In genomic region chr2:156466739-156467405, GRCh38 we compare ENCODE assay signal across 9 cellular contexts. TPM values are rescaled to one million over a fixed set of nuclear protein-coding genes. Genes with fewer than 3 reads are reported as not detected.
DNase-seq lines count a peak whose midpoint lies in the region; FAIRE-seq and TF ChIP-seq lines count a peak whose summit lies in the region.
"Had no signal": no experiment of that assay in that cellular context is flagged by ENCODE, and none has a peak within 500 bp of the region (broad histone marks: within the 10 kb centered on the region; RNA-seq: fewer than 3 reads in every experiment).

No MANE protein-coding gene starts in this region.

- peak overlapping the region; percentile 61 for H3K4me2 ChIP-seq in endothelial cell of umbilical vein (ENCODE audit: insufficient read depth, low read length)

- H3K4me3 ChIP-seq in MG63 = peak overlapping the region; percentile 18
- peak overlapping the region in 1 of 3 experiments; percentile 16 for H3K4me3 ChIP-seq in endothelial cell of umbilical vein (replicated peaks in 1 of 3; ENCODE audit: insufficient read depth in 1 of 3, low read depth in 1 of 3, low read length in 3 of 3)
- peak overlapping the region; percentile 9 to 29 for H3K4me3 ChIP-seq in muscle layer of duodenum (ENCODE audit: low read depth in 1 of 2, low read length in 2 of 2)

- H3K9ac ChIP-seq in endothelial cell of umbilical vein (replicated peaks; ENCODE audit: extremely low read depth, insufficient read depth, low read length) = peak overlapping the region; percentile 1

- DNase-seq in AG08395 (ENCODE audit: low spot score) (peak; percentile 54), MG63 (peak; percentile 64), endothelial cell of umbilical vein (ENCODE audit: low read depth, low spot score) (peak; percentile 60), germinal center (ENCODE audit: low spot score) (no peak), NCI-H82 (lab: John Stamatoyannopoulos, UW) (no peak), iPS-NIHi7 (ENCODE audit: extremely low spot score) (no peak), foreskin melanocyte (no peak)
- DNase-seq: DND-41 had no signal

- H3K4me1 ChIP-seq in endothelial cell of umbilical vein (ENCODE audit: control insufficient read depth, extremely low read depth, insufficient read depth, low read length) = peaks cover 27% of the 10 kb centered on the region
- peaks cover 15 to 18% of the 10 kb centered on the region in 2 donors for H3K4me1 ChIP-seq in muscle layer of duodenum (ENCODE audit: control insufficient read depth in 1 of 2, insufficient read depth in 2 of 2, low read length in 2 of 2)

- TF ChIP-seq CTCF in endothelial cell of umbilical vein (IDR thresholded peaks at IDR 0.05; ENCODE audit: extremely low read depth in 1 of 2, insufficient read depth in 1 of 2, low read depth in 1 of 2, low read length in 2 of 2) = no peak

- BruUV-seq in endothelial cell of umbilical vein (replicated peaks; lab: Mats Ljungman, UMichigan) = no TSS peak

- H2AFZ ChIP-seq in endothelial cell of umbilical vein (ENCODE audit: low read depth, low read length) = peak overlapping the region; percentile 26

- H3K9me3 ChIP-seq in MG63 (no peaks in the 10 kb centered on the region), endothelial cell of umbilical vein (replicated peaks; ENCODE audit: control insufficient read depth, insufficient read depth, low read length) (no peaks in the 10 kb centered on the region), muscle layer of duodenum (ENCODE audit: control insufficient read depth in 1 of 2, low read length in 2 of 2) (no peaks in the 10 kb centered on the region)

- dilution Hi-C loops in endothelial cell of umbilical vein (cut with MboI; ENCODE audit: extremely low pct_ligation_motif_present, low sequenced_read_pairs) = no loop called here

- CTCF ChIA-PET in endothelial cell of umbilical vein (lab: Charles Lee) = interaction anchor here (0.7 to 1.3 kb wide), 3 partner anchors 9 to 66 kb away, joined by 3 to 4 read pairs (median 3); no protein-coding TSS in a partner anchor

- H3K79me2 ChIP-seq in endothelial cell of umbilical vein (ENCODE audit: control insufficient read depth, insufficient read depth, low read length) = peaks cover 4% of the 10 kb centered on the region

- H3K27me3 ChIP-seq in MG63 = no peaks in the 10 kb centered on the region
- no peaks in the 10 kb centered on the region for H3K27me3 ChIP-seq in endothelial cell of umbilical vein (ENCODE audit: control insufficient read depth in 2 of 2, insufficient read depth in 2 of 2, low read length in 2 of 2)
- H3K27me3 ChIP-seq in muscle layer of duodenum (ENCODE audit: low read depth, low read length) = no peaks in the 10 kb centered on the region

- H4K20me1 ChIP-seq in endothelial cell of umbilical vein (replicated peaks; ENCODE audit: control insufficient read depth, extremely low read depth, insufficient read depth, low read length) = no peaks in the 10 kb centered on the region

- POLR2A ChIA-PET in endothelial cell of umbilical vein (lab: Charles Lee) = interaction anchor here (1.0 kb wide), 1 partner anchor 124 kb away, joined by 3 read pairs; no protein-coding TSS in a partner anchor

- H3K9me1 ChIP-seq in endothelial cell of umbilical vein (replicated peaks; ENCODE audit: control insufficient read depth, extremely low read depth, insufficient read depth, low read length) = no peaks in the 10 kb centered on the region

- H3K36me3 ChIP-seq in MG63 = no peaks in the 10 kb centered on the region
- no peaks in the 10 kb centered on the region for H3K36me3 ChIP-seq in endothelial cell of umbilical vein (ENCODE audit: control insufficient read depth in 2 of 2, extremely low read depth in 1 of 2, insufficient read depth in 2 of 2, low read length in 2 of 2)
- no peaks in the 10 kb centered on the region for H3K36me3 ChIP-seq in muscle layer of duodenum (ENCODE audit: control insufficient read depth in 1 of 2, insufficient read depth in 2 of 2, low read length in 2 of 2)

- TF ChIP-seq POLR2A in endothelial cell of umbilical vein (IDR thresholded peaks at IDR 0.05; ENCODE audit: low read depth, low read length) = no peak

- FAIRE-seq in endothelial cell of umbilical vein (lab: Jason Lieb, UNC) = no peak

- intact Hi-C loops in endothelial cell of umbilical vein (cut with micrococcal nuclease) = loop anchor here (10.0 kb wide), 1 partner anchor 132 kb away; the partner anchor contains the start of gene NR4A2

- no peak overlapping the region for H3K27ac ChIP-seq in endothelial cell of umbilical vein (ENCODE audit: insufficient read depth, low read depth, low read length)
- peak overlapping the region; percentile 37 for H3K27ac ChIP-seq in muscle layer of duodenum (ENCODE audit: low read length)

TF ChIP-seq in endothelial cell of umbilical vein, 7 proteins besides CTCF, POLR2A, EP300 and RAD21:
- TF ChIP-seq MYC (IDR thresholded peaks at IDR 0.05; ENCODE audit: low read depth, low read length) = no peak
- no peak for TF ChIP-seq MAX (IDR thresholded peaks at IDR 0.05; ENCODE audit: insufficient read depth, insufficient read length)
- no peak for TF ChIP-seq GATA2 (IDR thresholded peaks at IDR 0.05; ENCODE audit: insufficient read depth, insufficient read length, low read depth, low read length)
- TF ChIP-seq EZH2 (IDR thresholded peaks at IDR 0.05; ENCODE audit: borderline replicate concordance, low read depth, low read length, severe bottlenecking) = no peak
- no peak for TF ChIP-seq JUN (IDR thresholded peaks at IDR 0.05; ENCODE audit: borderline replicate concordance, insufficient read depth, insufficient read length, low read depth)
- TF ChIP-seq POLR2AphosphoS5 (IDR thresholded peaks at IDR 0.05; ENCODE audit: insufficient read depth, low read depth, low read length) = no peak
- no peak for TF ChIP-seq FOS (IDR thresholded peaks at IDR 0.05; ENCODE audit: borderline replicate concordance, insufficient read depth, low read length)

RNA-seq across cellular contexts. Expression of gene GPD2, which starts 30.7 kb away (rescaled TPM):
- total RNA-seq in MG63 (2014; rRNA removed; shearing (Covaris generic); ENCODE audit: low replicate concordance) = 25.4 and 51.7 TPM in 2 replicates
- total RNA-seq in endothelial cell of umbilical vein = 29.3 and 37.0 TPM in 2 replicates
- 5.2 and 6.6 TPM in 2 replicates for polyA plus RNA-seq in endothelial cell of umbilical vein
- polyA plus RNA-seq in endothelial cell of umbilical vein (2011; cell fraction: cytosol; rRNA removed) = 7.1 and 7.2 TPM in 2 replicates
- polyA plus RNA-seq in endothelial cell of umbilical vein (2011; cell fraction: nucleus; rRNA removed) = 12.1 and 14.2 TPM in 2 replicates
- polyA plus RNA-seq in endothelial cell of umbilical vein (2012) = 19.9 and 26.6 TPM in 2 replicates
- polyA minus RNA-seq in endothelial cell of umbilical vein = 56.9 and 58.6 TPM in 2 replicates
- 36.3 TPM for polyA minus RNA-seq in endothelial cell of umbilical vein (2011; cell fraction: cytosol; rRNA and poly(A)+ RNA removed)
- 21.3 and 30.3 TPM in 2 replicates for polyA minus RNA-seq in endothelial cell of umbilical vein (2011; cell fraction: nucleus; rRNA and poly(A)+ RNA removed)

Comparison
In these comparisons a context has a peak if more than half of its experiments do, and no peak if none do; other contexts are left out.
1. DNase-seq: peak in AG08395 (single experiment), MG63 (single experiment) and endothelial cell of umbilical vein (single experiment); none in germinal center (single experiment), NCI-H82 (single experiment), iPS-NIHi7 (single experiment) and foreskin melanocyte (single experiment).